ENCODE assay signal across 19 cellular contexts in genomic region chr1:7922301-7922700, GRCh38. TPM values are rescaled to one million over a fixed set of nuclear protein-coding genes. Genes with fewer than 3 reads are reported as not detected.
DNase-seq lines count a peak whose midpoint lies in the region; ATAC-seq, FAIRE-seq and TF ChIP-seq lines count a peak whose summit lies in the region.
"Had no signal": no experiment of that assay in that cellular context is flagged by ENCODE, and none has a peak within 500 bp of the region (broad histone marks: within the 10 kb centered on the region; RNA-seq: fewer than 3 reads in every experiment).

No MANE protein-coding gene starts in this region.

- H3K9me3 ChIP-seq in astrocyte (ENCODE audit: insufficient read depth, low read depth, low read length) = no peaks in the 10 kb centered on the region
- H3K9me3 ChIP-seq: BE2C, esophagus squamous epithelium, left lung, SJCRH30 had no signal

- H3K9me3 Mint-ChIP-seq in astrocyte (ENCODE audit: unreplicated experiment) = no peaks in the 10 kb centered on the region
- H3K9me3 Mint-ChIP-seq: brain had no signal

- H2AFZ ChIP-seq in astrocyte (ENCODE audit: low read depth, low read length) = peak overlapping the region; percentile 62

- no peak overlapping the region for H3K27ac Mint-ChIP-seq in astrocyte (ENCODE audit: unreplicated experiment)

- H3K27me3 ChIP-seq in astrocyte (ENCODE audit: insufficient read depth, low read length) = no peaks in the 10 kb centered on the region
- H3K27me3 ChIP-seq: BE2C, SJCRH30 had no signal

- no peak for ATAC-seq in GM18502 (IDR thresholded peaks at IDR 0.05; ENCODE audit: poor library complexity, unreplicated experiment)
- ATAC-seq: left lung had no signal

- no peaks in the 10 kb centered on the region for H3K79me2 ChIP-seq in astrocyte (ENCODE audit: insufficient read depth, low read length)

- DNase-seq in AG08396 (ENCODE audit: low spot score) = peak; percentile 23
- DNase-seq in HS-27A (ENCODE audit: low read depth) = peak; percentile 69
- peak; percentile 58 for DNase-seq in astrocyte (ENCODE audit: low read depth)
- peak; percentile 8 for DNase-seq in kidney tubule cell (ENCODE audit: low spot score)
- no peak for DNase-seq in SKM-1 treated with dmso at 0.1 percent for 144 hours (lab: John Stamatoyannopoulos, UW; ENCODE audit: unreplicated experiment)
- no peak for DNase-seq in HPDE6-E6E7 (ENCODE audit: extremely low spot score)
- no peak for DNase-seq in NCI-H524 treated with DMSO at 0.1 percent for 48 hours (lab: John Stamatoyannopoulos, UW)
- DNase-seq: activated CD4-positive, alpha-beta T cell treated with anti-CD3 and anti-CD28 coated beads, Interleukin-2, amount 50 U/mL, for 1 hour; BE2C; esophagus squamous epithelium; left lung; NCI-H1436; NCI-H345; SJCRH30; stimulated activated CD4-positive, alpha-beta T cell treated with anti-CD3 and anti-CD28 coated beads, Interleukin-12 subunit alpha, Interleukin-12 subunit beta, amount 100 ng/mL, for 4 hours had no signal

- TF ChIP-seq CTCF in astrocyte (IDR thresholded peaks at IDR 0.05; ENCODE audit: insufficient read depth, low read depth, low read length) = no peak

- FAIRE-seq in astrocyte (lab: Jason Lieb, UNC) = no peak

- no peaks in the 10 kb centered on the region for H4K20me1 ChIP-seq in astrocyte (ENCODE audit: insufficient read depth, low read length)

- no peaks in the 10 kb centered on the region for H3K27me3 Mint-ChIP-seq in astrocyte (ENCODE audit: low read depth, unreplicated experiment)

- no peaks in the 10 kb centered on the region for H3K36me3 ChIP-seq in astrocyte (ENCODE audit: insufficient read depth, low read length)
- H3K36me3 ChIP-seq: BE2C, esophagus squamous epithelium, left lung, SJCRH30 had no signal

- H3K36me3 Mint-ChIP-seq in astrocyte (ENCODE audit: low read depth, unreplicated experiment) = no peaks in the 10 kb centered on the region
- H3K36me3 Mint-ChIP-seq: brain had no signal

- no peak overlapping the region for H3K27ac ChIP-seq in astrocyte (ENCODE audit: low read depth, low read length)
- H3K27ac ChIP-seq: esophagus squamous epithelium, KMS-11, left lung, SJCRH30 had no signal

- no peak overlapping the region for H3K4me3 Mint-ChIP-seq in astrocyte (ENCODE audit: unreplicated experiment)

- H3K4me2 ChIP-seq in astrocyte (ENCODE audit: low read length) = peak overlapping the region; percentile 3
- H3K4me2 ChIP-seq: KMS-11 had no signal

- no peak overlapping the region for H3K4me3 ChIP-seq in astrocyte (ENCODE audit: insufficient read depth, low read depth, low read length)
- H3K4me3 ChIP-seq: dorsolateral prefrontal cortex, esophagus squamous epithelium, left lung, SJCRH30 had no signal

- H3K9ac ChIP-seq in astrocyte (ENCODE audit: low read length) = no peak overlapping the region
- H3K9ac ChIP-seq: KMS-11 had no signal

- H3K4me1 Mint-ChIP-seq in astrocyte (ENCODE audit: low read depth, unreplicated experiment) = peaks cover 6% of the 10 kb centered on the region
- H3K4me1 Mint-ChIP-seq: brain had no signal

- peaks cover 11% of the 10 kb centered on the region for H3K4me1 ChIP-seq in astrocyte (ENCODE audit: insufficient read depth, low read length)
- H3K4me1 ChIP-seq: BE2C, esophagus squamous epithelium, left lung, SJCRH30 had no signal

RNA-seq across cellular contexts. Expression of gene TNFRSF9, which starts 18.3 kb away (rescaled TPM):
- total RNA-seq in astrocyte = 2.8 and 3.4 TPM in 2 replicates
- total RNA-seq: SJCRH30 had no signal

RNA-seq across cellular contexts. Expression of gene PARK7, which starts 39.2 kb away (rescaled TPM):
- total RNA-seq in astrocyte = 268 and 282 TPM in 2 replicates

Comparison
In these comparisons a context has a peak if more than half of its experiments do, and no peak if none do; other contexts are left out.
1. DNase-seq: peak in AG08396 (single experiment), HS-27A (single experiment), astrocyte (single experiment) and kidney tubule cell (single experiment); none in SKM-1 treated with dmso at 0.1 percent for 144 hours (single experiment), HPDE6-E6E7 (single experiment) and NCI-H524 treated with DMSO at 0.1 percent for 48 hours (single experiment).